ENCODE assay signal across 29 cellular contexts in genomic region chr5:115733607-115734006, GRCh38.
"Had no signal": no experiment of that assay in that cellular context is flagged by ENCODE, and none has a peak within 500 bp of the region (broad histone marks: within the 10 kb centered on the region; RNA-seq: fewer than 3 reads in every experiment).

No MANE protein-coding gene starts in this region.

- H3K36me3 Mint-ChIP-seq: activated naive CD8-positive, alpha-beta T cell treated with anti-CD3 and anti-CD28 coated beads, Interleukin-2, amount 10 ng/mL, durations not matched to agents 7 days and 5 days; brain; natural killer cell; type B pancreatic cell had no signal

- FAIRE-seq: frontal cortex, keratinocyte had no signal

- H3K27ac Mint-ChIP-seq: activated naive CD4-positive, alpha-beta T cell treated with anti-CD3 and anti-CD28 coated beads for 36 hours; activated naive CD8-positive, alpha-beta T cell treated with anti-CD3 and anti-CD28 coated beads, Interleukin-2, amount 10 ng/mL, durations not matched to agents 7 days and 5 days; activated T-helper 1 cell treated with anti-CD3 and anti-CD28 coated beads, Interleukin-12 subunit alpha, Interleukin-12 subunit beta, Interleukin-2, Interleukin-4 antibody, amounts not matched to agents 30 ng/mL and 10 ng/mL and 1 ng/mL, durations not matched to agents 14 hours and 24 hours and 36 hours; brain; natural killer cell; progenitor cell of endocrine pancreas; stimulated activated naive CD8-positive, alpha-beta T cell treated with anti-CD3 and anti-CD28 coated beads, Interleukin-15, Interleukin-2, amounts not matched to agents 100 ng/mL and 50 ng/mL, for 24 hours; type B pancreatic cell had no signal

- H3K9me3 Mint-ChIP-seq: activated naive CD4-positive, alpha-beta T cell treated with anti-CD3 and anti-CD28 coated beads for 36 hours; activated T-helper 1 cell treated with anti-CD3 and anti-CD28 coated beads, Interleukin-12 subunit alpha, Interleukin-12 subunit beta, Interleukin-2, Interleukin-4 antibody, amounts not matched to agents 30 ng/mL and 10 ng/mL and 1 ng/mL, durations not matched to agents 14 hours and 24 hours and 36 hours; stimulated activated naive CD8-positive, alpha-beta T cell treated with anti-CD3 and anti-CD28 coated beads, Interleukin-15, Interleukin-2, amounts not matched to agents 100 ng/mL and 50 ng/mL, for 24 hours; type B pancreatic cell had no signal

- H3K79me2 ChIP-seq: hepatocyte had no signal

- H3K4me3 Mint-ChIP-seq: activated naive CD4-positive, alpha-beta T cell treated with anti-CD3 and anti-CD28 coated beads for 36 hours; activated naive CD8-positive, alpha-beta T cell treated with anti-CD3 and anti-CD28 coated beads, Interleukin-2, amount 10 ng/mL, durations not matched to agents 7 days and 5 days; activated T-helper 1 cell treated with anti-CD3 and anti-CD28 coated beads, Interleukin-12 subunit alpha, Interleukin-12 subunit beta, Interleukin-2, Interleukin-4 antibody, amounts not matched to agents 30 ng/mL and 10 ng/mL and 1 ng/mL, durations not matched to agents 14 hours and 24 hours and 36 hours; brain; natural killer cell; stimulated activated naive CD8-positive, alpha-beta T cell treated with anti-CD3 and anti-CD28 coated beads, Interleukin-15, Interleukin-2, amounts not matched to agents 100 ng/mL and 50 ng/mL, for 24 hours; type B pancreatic cell had no signal

- H3K9me3 ChIP-seq: ascending aorta, neutrophil, vagina had no signal

- H3K27ac ChIP-seq: ascending aorta, cardiac muscle cell, coronary artery, dorsolateral prefrontal cortex, hepatocyte, neutrophil, vagina had no signal

- H3K4me3 ChIP-seq: ascending aorta, cardiac muscle cell, coronary artery, dorsolateral prefrontal cortex, hepatocyte, smooth muscle cell, vagina had no signal

- H3K4me2 ChIP-seq: hepatocyte, smooth muscle cell had no signal

- H3K4me1 ChIP-seq: vagina had no signal

- ATAC-seq: activated CD4-positive, CD25-positive, alpha-beta regulatory T cell treated with anti-CD3 and anti-CD28 coated beads, Interleukin-2, amount 50 U/mL, for 24 hours; left cardiac atrium; left ventricle myocardium superior; natural killer cell had no signal

- H3K27me3 Mint-ChIP-seq: brain had no signal

- H3K36me3 ChIP-seq: ascending aorta, cardiac muscle cell, neutrophil, vagina had no signal

- H3K4me1 Mint-ChIP-seq: activated naive CD8-positive, alpha-beta T cell treated with anti-CD3 and anti-CD28 coated beads, Interleukin-2, amount 10 ng/mL, durations not matched to agents 7 days and 5 days; natural killer cell had no signal

- H3K27me3 ChIP-seq: ascending aorta, cardiac muscle cell, dorsolateral prefrontal cortex, hepatocyte, neutrophil, vagina had no signal

- DNase-seq: activated CD4-positive, alpha-beta T cell treated with anti-CD3 and anti-CD28 coated beads for 48 hours; activated CD4-positive, alpha-beta T cell treated with anti-CD3 and anti-CD28 coated beads, Interleukin-2, amount 50 U/mL, for 48 hours; activated CD8-positive, alpha-beta memory T cell treated with anti-CD3 and anti-CD28 coated beads, Interleukin-2, amount 50 U/mL, for 4 hours; activated effector memory CD4-positive, alpha-beta T cell treated with anti-CD3 and anti-CD28 coated beads, Interleukin-2, amount 50 U/mL, for 16 hours; activated naive CD4-positive, alpha-beta T cell treated with anti-CD3 and anti-CD28 coated beads for 36 hours; activated naive CD8-positive, alpha-beta T cell treated with anti-CD3 and anti-CD28 coated beads, Interleukin-2, amount 10 ng/mL, durations not matched to agents 7 days and 5 days; activated T-cell treated with anti-CD3 and anti-CD28 coated beads, Interleukin-2, amount 50 U/mL, for 1 hour; dorsolateral prefrontal cortex; effector memory CD4-positive, alpha-beta T cell; left cardiac atrium; left ventricle myocardium superior; natural killer cell; retina; substantia nigra had no signal

- H2AFZ ChIP-seq: hepatocyte had no signal
